Comparison of ENCODE assay signal across 9 cellular contexts in genomic region chr11:102138677-102139076, GRCh38. TPM values are rescaled to one million over a fixed set of nuclear protein-coding genes. Genes with fewer than 3 reads are reported as not detected.
DNase-seq lines count a peak whose midpoint lies in the region; ATAC-seq and TF ChIP-seq lines count a peak whose summit lies in the region.
"Had no signal": no experiment of that assay in that cellular context is flagged by ENCODE, and none has a peak within 500 bp of the region (broad histone marks: within the 10 kb centered on the region; RNA-seq: fewer than 3 reads in every experiment).

No MANE protein-coding gene starts in this region.

- H3K27ac ChIP-seq in SJSA1, result peak overlapping the region; percentile 49
- H3K27ac ChIP-seq in gastrocnemius medialis, result peak overlapping the region; percentile 69 to 86 (median 79)

- ATAC-seq in gastrocnemius medialis, result peak; percentile 25
- no peak for ATAC-seq in HG02623 (IDR thresholded peaks at IDR 0.05; ENCODE audit: unreplicated experiment)
- no peak for ATAC-seq in left colon
- ATAC-seq in GM19455 (IDR thresholded peaks at IDR 0.05; ENCODE audit: unreplicated experiment), result no peak

- H3K36me3 ChIP-seq in SJSA1 (no peaks in the 10 kb centered on the region), gastrocnemius medialis (no peaks in the 10 kb centered on the region)

- intact Hi-C loops in gastrocnemius medialis (cut with DNase I; ENCODE audit: low total_unique reads), result no loop called here
- intact Hi-C loops in head of caudate nucleus (cut with DNase I), result no loop called here
- intact Hi-C loops in left colon (cut with DNase I, micrococcal nuclease), result no loop called here

- TF ChIP-seq POLR2A in gastrocnemius medialis (IDR thresholded peaks at IDR 0.05), result no peak

- H3K4me3 ChIP-seq in SJSA1, result no peak overlapping the region
- no peak overlapping the region for H3K4me3 ChIP-seq in gastrocnemius medialis

- DNase-seq in EH (ENCODE audit: low read depth), result peak; percentile 92
- no peak for DNase-seq in SJSA1 (ENCODE audit: low read depth in 1 of 2, low spot score in 2 of 2)
- peak; percentile 43 for DNase-seq in fibroblast of gingiva (ENCODE audit: low read depth)
- no peak for DNase-seq in gastrocnemius medialis
- no peak for DNase-seq in head of caudate nucleus
- DNase-seq in left colon, result no peak
- DNase-seq: NCI-H2171 treated with DMSO at 0.1 percent for 48 hours had no signal

- H3K4me1 ChIP-seq in SJSA1 (replicated peaks) (peaks cover 14% of the 10 kb centered on the region), gastrocnemius medialis (peaks cover 41 to 72% of the 10 kb centered on the region in 2 donors)

- TF ChIP-seq CTCF in gastrocnemius medialis (IDR thresholded peaks at IDR 0.05 in 4 of 5, conservative IDR thresholded peaks at IDR 0.05 in 1 of 5), result no peak

- H3K9me3 ChIP-seq in SJSA1 (replicated peaks), result no peaks in the 10 kb centered on the region
- no peaks in the 10 kb centered on the region for H3K9me3 ChIP-seq in gastrocnemius medialis

- in situ Hi-C loops in gastrocnemius medialis (cut with MboI; ENCODE audit: low sequenced_read_pairs in 4 of 4), result no loop called here

- no peaks in the 10 kb centered on the region for H3K27me3 ChIP-seq in SJSA1 (replicated peaks)
- H3K27me3 ChIP-seq in gastrocnemius medialis, result no peaks in the 10 kb centered on the region

RNA-seq across cellular contexts. Expression of gene YAP1, which starts 28.4 kb away (rescaled TPM):
- total RNA-seq in SJSA1 (2014; rRNA removed; shearing (Covaris generic)), result 30.0 and 38.1 TPM in 2 replicates
- total RNA-seq in gastrocnemius medialis, result 10 to 100 TPM; 41.9 to 89.4 (median 72.6) TPM
- total RNA-seq in left colon, result 10 to 100 TPM; 46.2 to 49.1 TPM

Comparison
In these comparisons a context has a peak if more than half of its experiments do, and no peak if none do; other contexts are left out.
1. DNase-seq: peak in EH (single experiment) and fibroblast of gingiva (single experiment); none in SJSA1 (0 of 2), gastrocnemius medialis (0 of 2), head of caudate nucleus (0 of 42) and left colon (0 of 2).
2. ATAC-seq: peak in gastrocnemius medialis (2 of 2); none in HG02623 (single experiment), left colon (single experiment) and GM19455 (single experiment).